In genomic region chr11:108467091-108467823, GRCh38 we compare ENCODE assay signal across 8 cellular contexts. TPM values are rescaled to one million over a fixed set of nuclear protein-coding genes. Genes with fewer than 3 reads are reported as not detected.
DNase-seq lines count a peak whose midpoint lies in the region; ATAC-seq and TF ChIP-seq lines count a peak whose summit lies in the region.

A gene with protein sequence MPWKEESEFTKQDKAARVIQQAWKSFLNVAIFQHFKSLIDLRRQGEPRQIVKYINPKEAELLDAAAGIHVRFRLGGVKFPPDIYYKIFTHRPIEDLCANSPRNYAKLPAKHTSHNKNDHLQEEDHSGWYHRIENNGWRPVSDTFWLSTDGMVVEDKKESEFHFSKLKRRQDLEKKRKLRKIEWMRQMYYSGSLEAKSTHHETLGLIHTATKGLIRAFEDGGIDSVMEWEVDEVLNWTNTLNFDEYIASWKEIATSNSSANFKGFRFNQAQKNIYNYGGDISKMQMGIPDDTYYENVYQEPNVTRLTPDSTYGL (minus strand): TSS chr11:108467529. CDS start chr11:108461559, 5,970 bp downstream.

- peak; percentile 98 for TF ChIP-seq POLR2A in NB4 (IDR thresholded peaks at IDR 0.05; ENCODE audit: extremely low read depth, insufficient read length)

- no peaks in the 10 kb centered on the region for H3K36me3 ChIP-seq in GM06990 (ENCODE audit: control insufficient read depth, insufficient read depth, low read length)
- no peaks in the 10 kb centered on the region for H3K36me3 ChIP-seq in neutrophil

- DNase-seq in GM06990 (ENCODE audit: extremely low read depth, insufficient read length), result peak; percentile 94
- peak; percentile 98 for DNase-seq in NB4 (ENCODE audit: low read depth)
- DNase-seq in SK-N-DZ (ENCODE audit: low spot score), result peak; percentile 91
- peak; percentile 91 for DNase-seq in activated naive CD4-positive, alpha-beta T cell treated with anti-CD3 and anti-CD28 coated beads, Interleukin-2, amount 50 U/mL, for 16 hours
- DNase-seq in germinal center (ENCODE audit: low spot score), result peak; percentile 92
- peak; percentile 46 to 98 (median 93) for DNase-seq in substantia nigra (lab: John Stamatoyannopoulos, UW)

- peak within 1 kb of the TSS; percentile 82 for H3K4me3 ChIP-seq in GM06990 (replicated peaks; ENCODE audit: low read depth, low read length)
- peak within 1 kb of the TSS; percentile 91 for H3K4me3 ChIP-seq in NB4 (ENCODE audit: low read depth, low read length)
- H3K4me3 ChIP-seq in neutrophil (ENCODE audit: low read depth in 1 of 2, low read length in 1 of 2), result peak within 1 kb of the TSS; percentile 78 to 98

- H3K27ac ChIP-seq in neutrophil, result peak within 1 kb of the TSS; percentile 92
- peak within 1 kb of the TSS; percentile 78 for H3K27ac ChIP-seq in substantia nigra (ENCODE audit: low read depth, low read length, poor library complexity, severe bottlenecking)

- peaks cover 16% of the 10 kb centered on the region in 2 experiments for H3K4me1 ChIP-seq in neutrophil (ENCODE audit: control insufficient read depth in 1 of 2, insufficient read depth in 1 of 2, low read depth in 1 of 2, low read length in 1 of 2)

- H3K27me3 ChIP-seq in GM06990 (replicated peaks; ENCODE audit: control insufficient read depth, insufficient read depth, low read length) (no peaks in the 10 kb centered on the region), neutrophil (no peaks in the 10 kb centered on the region)

- no peaks in the 10 kb centered on the region for H3K9me3 ChIP-seq in neutrophil

- TF ChIP-seq CTCF in GM06990 (IDR thresholded peaks at IDR 0.05; ENCODE audit: insufficient read depth, low read length, poor library complexity, severe bottlenecking) (no peak), NB4 (IDR thresholded peaks at IDR 0.05; ENCODE audit: low read depth, low read length) (no peak), neutrophil (IDR thresholded peaks at IDR 0.05) (peak; percentile 16)

- ATAC-seq in HG02571 (IDR thresholded peaks at IDR 0.05; ENCODE audit: unreplicated experiment), result peak; percentile 99

RNA-seq across cellular contexts. Expression of the gene that starts here (rescaled TPM):
- polyA plus RNA-seq in SK-N-DZ (2014; cell fraction: cytosol; rRNA removed), result 0.72 and 0.78 TPM in 2 replicates
- polyA plus RNA-seq in SK-N-DZ (2014; cell fraction: nucleus; rRNA removed), result 0.66 and 0.83 TPM in 2 replicates

Comparison
In these comparisons a context has a peak if more than half of its experiments do, and no peak if none do; other contexts are left out.
1. Peak in every context shown above with its lines: DNase-seq, ATAC-seq, H3K4me3 ChIP-seq and H3K27ac ChIP-seq.